Comparison of ENCODE assay signal across 9 cellular contexts in genomic region chr1:208654241-208654640, GRCh38.
DNase-seq lines count a peak whose midpoint lies in the region; ATAC-seq, FAIRE-seq and TF ChIP-seq lines count a peak whose summit lies in the region.
"Had no signal": no experiment of that assay in that cellular context is flagged by ENCODE, and none has a peak within 500 bp of the region (broad histone marks: within the 10 kb centered on the region; RNA-seq: fewer than 3 reads in every experiment).

No MANE protein-coding gene starts in this region.

- no peaks in the 10 kb centered on the region for H3K4me1 ChIP-seq in astrocyte (ENCODE audit: insufficient read depth, low read length)

- H3K27me3 Mint-ChIP-seq in astrocyte (ENCODE audit: low read depth, unreplicated experiment) (peaks cover 6% of the 10 kb centered on the region), nephron (ENCODE audit: low read depth) (peaks cover 7% of the 10 kb centered on the region)

- no peaks in the 10 kb centered on the region for H3K9me3 ChIP-seq in astrocyte (ENCODE audit: insufficient read depth, low read depth, low read length)

- H3K79me2 ChIP-seq in astrocyte (ENCODE audit: insufficient read depth, low read length), result no peaks in the 10 kb centered on the region

- H3K27ac ChIP-seq in astrocyte (ENCODE audit: low read depth, low read length), result no peak overlapping the region

- no peak for FAIRE-seq in astrocyte (lab: Jason Lieb, UNC)

- TF ChIP-seq POLR2A in lower leg skin (IDR thresholded peaks at IDR 0.05), result no peak

- H2AFZ ChIP-seq in astrocyte (ENCODE audit: low read depth, low read length), result no peak overlapping the region

- no peaks in the 10 kb centered on the region for H3K36me3 Mint-ChIP-seq in astrocyte (ENCODE audit: low read depth, unreplicated experiment)
- H3K36me3 Mint-ChIP-seq in nephron (ENCODE audit: low read depth), result no peaks in the 10 kb centered on the region

- H3K4me3 Mint-ChIP-seq in astrocyte (ENCODE audit: unreplicated experiment) (no peak overlapping the region), nephron (no peak overlapping the region)

- no peaks in the 10 kb centered on the region for H3K9me3 Mint-ChIP-seq in astrocyte (ENCODE audit: unreplicated experiment)
- no peaks in the 10 kb centered on the region for H3K9me3 Mint-ChIP-seq in nephron

- 43 to 48% methylated on average over 3 of the region's 3 CpGs for WGBS in lower leg skin, 2 donors

- H3K27ac Mint-ChIP-seq in astrocyte (ENCODE audit: unreplicated experiment) (no peak overlapping the region), nephron (no peak overlapping the region)

- H3K4me2 ChIP-seq in astrocyte (ENCODE audit: low read length), result no peak overlapping the region

- no peaks in the 10 kb centered on the region for H4K20me1 ChIP-seq in astrocyte (ENCODE audit: insufficient read depth, low read length)

- no peak overlapping the region for H3K9ac ChIP-seq in astrocyte (ENCODE audit: low read length)

- intact Hi-C loops in lower leg skin (cut with DNase I; ENCODE audit: low total_unique reads), result no loop called here

- no peaks in the 10 kb centered on the region for H3K36me3 ChIP-seq in astrocyte (ENCODE audit: insufficient read depth, low read length)

- peaks cover 7% of the 10 kb centered on the region for H3K4me1 Mint-ChIP-seq in astrocyte (ENCODE audit: low read depth, unreplicated experiment)
- peaks cover 16% of the 10 kb centered on the region for H3K4me1 Mint-ChIP-seq in nephron

- ATAC-seq in GM21528 (IDR thresholded peaks at IDR 0.05; ENCODE audit: low FRiP score, unreplicated experiment), result no peak

- DNase-seq in GM10266 (ENCODE audit: extremely low spot score) (no peak), LNCaP clone FGC (ENCODE audit: low read depth) (no peak), astrocyte (ENCODE audit: low read depth) (no peak), lower leg skin (ENCODE audit: low spot score in 2 of 2) (no peak), NCI-H510A (lab: John Stamatoyannopoulos, UW) (no peak), KG1 (lab: John Stamatoyannopoulos, UW) (no peak)
- DNase-seq: activated naive CD4-positive, alpha-beta T cell treated with Interleukin-2 at 50 U/mL for 16 hours had no signal

- H3K4me3 ChIP-seq in LNCaP clone FGC (ENCODE audit: low read depth, low read length) (no peak overlapping the region), astrocyte (ENCODE audit: insufficient read depth, low read depth, low read length) (no peak overlapping the region), lower leg skin (ENCODE audit: low read depth, poor library complexity, severe bottlenecking) (no peak overlapping the region)

- H3K27me3 ChIP-seq in astrocyte (ENCODE audit: insufficient read depth, low read length), result no peaks in the 10 kb centered on the region

- TF ChIP-seq CTCF in GM10266 (IDR thresholded peaks at IDR 0.05; ENCODE audit: control insufficient read depth, insufficient read depth, low read depth, missing control alignments) (peak; percentile 46), LNCaP clone FGC (IDR thresholded peaks at IDR 0.05; ENCODE audit: control insufficient read depth, extremely low read depth, insufficient read depth) (peak; percentile 70), astrocyte (IDR thresholded peaks at IDR 0.05; ENCODE audit: insufficient read depth, low read depth, low read length) (peak; percentile 46), nephron (IDR thresholded peaks at IDR 0.05; ENCODE audit: unreplicated experiment in 3 of 3) (peak; percentile 10 to 39 (median 27)), lower leg skin (IDR thresholded peaks at IDR 0.05) (no peak)

Comparison
In these comparisons a context has a peak if more than half of its experiments do, and no peak if none do; other contexts are left out.
1. CTCF ChIP-seq: peak in GM10266 (single experiment), LNCaP clone FGC (single experiment), astrocyte (single experiment) and nephron (3 of 3); none in lower leg skin (0 of 3).